In the genomic region with DNA sequence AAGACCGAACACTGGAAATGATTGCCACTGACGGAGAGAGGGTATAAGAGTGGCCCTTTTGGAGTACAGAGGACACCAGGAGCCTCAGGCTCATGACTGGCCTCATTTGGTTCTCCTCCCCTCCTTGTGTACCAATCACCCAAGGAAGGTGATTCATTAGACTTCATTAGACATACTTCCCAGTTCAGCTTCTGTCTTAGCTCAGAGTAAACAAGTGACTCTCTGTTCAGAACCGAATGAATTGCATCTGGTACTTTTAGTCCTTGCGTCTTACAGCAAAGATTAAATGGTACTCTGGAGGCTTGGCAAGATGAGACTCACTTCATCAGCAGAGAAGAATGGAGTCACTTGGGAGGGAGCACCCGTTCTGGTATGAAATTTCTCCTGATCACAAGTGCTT, we compare ENCODE assay signal across 20 cellular contexts.
DNase-seq lines count a peak whose midpoint lies in the region; ATAC-seq and TF ChIP-seq lines count a peak whose summit lies in the region.
"Had no signal": no experiment of that assay in that cellular context is flagged by ENCODE, and none has a peak within 500 bp of the region (broad histone marks: within the 10 kb centered on the region; RNA-seq: fewer than 3 reads in every experiment).

No MANE protein-coding gene starts in this region.

- no peaks in the 10 kb centered on the region for H3K4me1 ChIP-seq in prostate gland (replicated peaks)
- H3K4me1 ChIP-seq: breast epithelium had no signal

- H3K27me3 ChIP-seq in prostate gland (replicated peaks; ENCODE audit: insufficient read depth): no peaks in the 10 kb centered on the region
- H3K27me3 ChIP-seq: breast epithelium, testis had no signal

- peaks cover 4% of the 10 kb centered on the region for H3K36me3 Mint-ChIP-seq in activated naive CD4-positive, alpha-beta T cell treated with anti-CD3 and anti-CD28 coated beads for 36 hours (ENCODE audit: low read depth)
- H3K36me3 Mint-ChIP-seq: activated naive CD4-positive, alpha-beta T cell treated with anti-CD3 and anti-CD28 coated beads, Interleukin-2, amount 10 ng/mL, durations not matched to agents 7 days and 5 days had no signal

- H3K4me3 Mint-ChIP-seq in activated naive CD4-positive, alpha-beta T cell treated with anti-CD3 and anti-CD28 coated beads for 36 hours: no peak overlapping the region
- H3K4me3 Mint-ChIP-seq: activated naive CD4-positive, alpha-beta T cell treated with anti-CD3 and anti-CD28 coated beads, Interleukin-2, amount 10 ng/mL, durations not matched to agents 7 days and 5 days; effector memory CD8-positive, alpha-beta T cell; naive B cell; T-helper 1 cell treated with Interleukin-12 subunit alpha and Interleukin-12 subunit beta and Interleukin-4 antibody, amounts not matched to agents 30 μg/mL and 1 μg/mL, for 36 hours had no signal

- in situ Hi-C loops in KBM-7 (cut with MboI; ENCODE audit: low pct_unique_long_range_greater_than_20kb, low sequenced_read_pairs): no loop called here

- no peak for TF ChIP-seq POLR2A in prostate gland (IDR thresholded peaks at IDR 0.05)

- DNase-seq in AG10803 (ENCODE audit: low read depth): peak; percentile 21
- DNase-seq in fibroblast of peridontal ligament (ENCODE audit: extremely low read depth): peak; percentile 24
- DNase-seq in omental fat pad (ENCODE audit: low spot score): no peak
- DNase-seq in activated naive CD4-positive, alpha-beta T cell treated with anti-CD3 and anti-CD28 coated beads for 36 hours: no peak
- DNase-seq in SKM-1 (lab: John Stamatoyannopoulos, UW; ENCODE audit: unreplicated experiment): no peak
- no peak for DNase-seq in KBM-7
- no peak for DNase-seq in prostate gland (ENCODE audit: low spot score)
- DNase-seq: activated naive CD4-positive, alpha-beta T cell treated with anti-CD3 and anti-CD28 coated beads, Interleukin-2, amount 10 ng/mL, durations not matched to agents 7 days and 5 days; Calu3; effector memory CD8-positive, alpha-beta T cell; MV-4-11; naive B cell; stimulated activated CD4-positive, alpha-beta T cell treated with anti-CD3 and anti-CD28 coated beads, Interleukin-1b, Interleukin-23, amount 100 ng/mL, for 48 hours; testis had no signal

- no peak overlapping the region for H3K4me3 ChIP-seq in AG10803 (ENCODE audit: low read length)
- H3K4me3 ChIP-seq in prostate gland: no peak overlapping the region
- H3K4me3 ChIP-seq: breast epithelium, testis had no signal

- WGBS in prostate gland: 50% methylated on average over 5 of the region's 5 CpGs

- H3K27ac ChIP-seq in angular gyrus (ENCODE audit: low read depth, low read length) (peak overlapping the region; percentile 50), prostate gland (no peak overlapping the region)
- H3K27ac ChIP-seq: breast epithelium, RWPE1 had no signal

- no peaks in the 10 kb centered on the region for H3K9me3 Mint-ChIP-seq in activated naive CD4-positive, alpha-beta T cell treated with anti-CD3 and anti-CD28 coated beads for 36 hours
- H3K9me3 Mint-ChIP-seq: activated naive CD4-positive, alpha-beta T cell treated with anti-CD3 and anti-CD28 coated beads, Interleukin-2, amount 10 ng/mL, durations not matched to agents 7 days and 5 days; effector memory CD8-positive, alpha-beta T cell; naive B cell; T-helper 1 cell treated with Interleukin-12 subunit alpha and Interleukin-12 subunit beta and Interleukin-4 antibody, amounts not matched to agents 30 μg/mL and 1 μg/mL, for 36 hours had no signal

- H3K27me3 Mint-ChIP-seq in activated naive CD4-positive, alpha-beta T cell treated with anti-CD3 and anti-CD28 coated beads for 36 hours (ENCODE audit: low read depth): peaks cover 71% of the 10 kb centered on the region
- H3K27me3 Mint-ChIP-seq: progenitor cell of endocrine pancreas had no signal

- peaks cover 38% of the 10 kb centered on the region for H3K4me1 Mint-ChIP-seq in activated naive CD4-positive, alpha-beta T cell treated with anti-CD3 and anti-CD28 coated beads for 36 hours (ENCODE audit: low read depth)

- peak; percentile 42 for ATAC-seq in omental fat pad (ENCODE audit: low FRiP score)
- ATAC-seq: effector memory CD8-positive, alpha-beta T cell; left lobe of liver had no signal

- H3K9me3 ChIP-seq in prostate gland: no peaks in the 10 kb centered on the region
- H3K9me3 ChIP-seq: breast epithelium, testis had no signal

- CTCF ChIA-PET in activated naive CD4-positive, alpha-beta T cell treated with anti-CD3 and anti-CD28 coated beads for 36 hours (lab: Charles Lee): no interaction called here

- TF ChIP-seq CTCF in AG10803 (conservative IDR thresholded peaks at IDR 0.05; ENCODE audit: low read length) (no peak), omental fat pad (IDR thresholded peaks at IDR 0.05) (no peak), prostate gland (IDR thresholded peaks at IDR 0.05) (no peak)

- intact Hi-C loops in activated naive CD4-positive, alpha-beta T cell treated with anti-CD3 and anti-CD28 coated beads for 36 hours (cut with micrococcal nuclease): loop anchor here (5.0 kb wide), 1 partner anchor 186 kb away; the partner anchor contains the start of gene CCDC117
- intact Hi-C loops in prostate gland (cut with DNase I): no loop called here

- no peak overlapping the region for H3K27ac Mint-ChIP-seq in activated naive CD4-positive, alpha-beta T cell treated with anti-CD3 and anti-CD28 coated beads for 36 hours
- H3K27ac Mint-ChIP-seq: activated naive CD4-positive, alpha-beta T cell treated with anti-CD3 and anti-CD28 coated beads, Interleukin-2, amount 10 ng/mL, durations not matched to agents 7 days and 5 days; effector memory CD8-positive, alpha-beta T cell; naive B cell; progenitor cell of endocrine pancreas; T-helper 1 cell treated with Interleukin-12 subunit alpha and Interleukin-12 subunit beta and Interleukin-4 antibody, amounts not matched to agents 30 μg/mL and 1 μg/mL, for 36 hours had no signal

- no peaks in the 10 kb centered on the region for H3K36me3 ChIP-seq in prostate gland
- H3K36me3 ChIP-seq: breast epithelium had no signal

Comparison
In these comparisons a context has a peak if more than half of its experiments do, and no peak if none do; other contexts are left out.
1. DNase-seq: peak in AG10803 (single experiment) and fibroblast of peridontal ligament (single experiment); none in omental fat pad (single experiment), activated naive CD4-positive, alpha-beta T cell treated with anti-CD3 and anti-CD28 coated beads for 36 hours (single experiment), SKM-1 (single experiment), KBM-7 (single experiment) and prostate gland (single experiment).